8 cellular contexts compared by ENCODE assay signal in the genomic region with DNA sequence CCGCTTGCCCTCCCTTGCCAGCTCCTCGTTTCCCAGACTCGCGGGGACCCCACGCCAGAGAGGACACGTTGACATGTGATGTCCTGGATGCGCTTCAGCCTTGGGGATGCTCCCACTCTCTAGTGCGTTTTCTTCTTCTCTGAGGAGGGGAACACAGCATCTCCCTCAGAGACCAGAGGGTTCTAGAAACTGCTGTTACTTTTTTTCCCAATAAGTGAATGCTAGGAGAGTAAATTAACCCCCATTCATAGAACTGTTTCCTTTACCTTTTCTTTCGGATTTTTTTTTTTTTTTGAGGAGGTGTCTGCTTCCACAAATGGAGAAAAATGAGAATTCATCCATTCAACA. TPM values are rescaled to one million over a fixed set of nuclear protein-coding genes. Genes with fewer than 3 reads are reported as not detected.
DNase-seq lines count a peak whose midpoint lies in the region; ATAC-seq, FAIRE-seq and TF ChIP-seq lines count a peak whose summit lies in the region.

No MANE protein-coding gene starts in this region.

- H2AFZ ChIP-seq in K562 (ENCODE audit: low read depth, low read length), result no peak overlapping the region
- H2AFZ ChIP-seq in trophoblast cell (ENCODE audit: insufficient read depth, low read length, poor library complexity), result peak overlapping the region; percentile 57

- H3K27me3 ChIP-seq in K562 (ENCODE audit: control insufficient read depth in 2 of 2, insufficient read depth in 2 of 2, low read length in 2 of 2) (peaks cover 4 to 15% of the 10 kb centered on the region in 2 experiments; a peak in 2 of 5 replicates), left ventricle myocardium inferior (ENCODE audit: low read depth) (peaks cover 63% of the 10 kb centered on the region), trophoblast cell (ENCODE audit: insufficient read depth, low read length) (peaks cover 5% of the 10 kb centered on the region)

- 3% methylated on average over 9 of the region's 9 CpGs for WGBS in K562 (ENCODE audit: insufficient coverage, low coverage, missing lambda C conversion rate)
- WGBS in trophoblast cell (ENCODE audit: extremely low coverage, insufficient coverage, insufficient read length), result no CpG with 5 or more reads among the region's 9 CpGs

- POLR2A ChIA-PET in K562 (lab: Yijun Ruan, JAX), result no interaction called here

- FAIRE-seq in K562 (lab: Jason Lieb, UNC), result no peak

- TF ChIP-seq CTCF in K562 (IDR thresholded peaks at IDR 0.05 in 2 of 3, conservative IDR thresholded peaks at IDR 0.05 in 1 of 3; ENCODE audit: insufficient read depth in 2 of 3, low read depth in 1 of 3, low read length in 3 of 3), result no peak
- no peak for TF ChIP-seq CTCF in left ventricle myocardium inferior (IDR thresholded peaks at IDR 0.05; ENCODE audit: borderline replicate concordance)

- H2BK120ac ChIP-seq in trophoblast cell (ENCODE audit: insufficient read depth, low read length, poor library complexity), result no peak overlapping the region

- no peak for TF ChIP-seq POLR2A in K562 (conservative IDR thresholded peaks at IDR 0.05)

- H3K9me3 ChIP-seq in K562 (replicated peaks; ENCODE audit: control insufficient read depth, insufficient read depth, low read depth, low read length) (no peaks in the 10 kb centered on the region), left ventricle myocardium inferior (replicated peaks) (no peaks in the 10 kb centered on the region), trophoblast cell (ENCODE audit: insufficient read depth, low read depth, low read length) (no peaks in the 10 kb centered on the region)

- TF ChIP-seq EP300 in K562 (IDR thresholded peaks at IDR 0.05; ENCODE audit: low read length), result no peak

- H3K14ac ChIP-seq in trophoblast cell (ENCODE audit: low read length), result no peak overlapping the region

- H3K79me1 ChIP-seq in trophoblast cell (ENCODE audit: low read length), result no peaks in the 10 kb centered on the region

- H3K9me1 ChIP-seq in K562 (ENCODE audit: control insufficient read depth, insufficient read depth, low read length), result no peaks in the 10 kb centered on the region

- no peak overlapping the region for H3K4me3 ChIP-seq in K562
- H3K4me3 ChIP-seq in left ventricle myocardium inferior, result peak overlapping the region; percentile 76
- peak overlapping the region; percentile 78 for H3K4me3 ChIP-seq in trophoblast cell (ENCODE audit: low read depth, low read length)

- H3K9ac ChIP-seq in K562 (ENCODE audit: insufficient read depth in 1 of 2, low read depth in 2 of 2, low read length in 2 of 2) (no peak overlapping the region), trophoblast cell (ENCODE audit: low read length) (no peak overlapping the region)

- H3K27ac ChIP-seq in K562 (ENCODE audit: extremely low read depth, low read depth, low read length) (no peak overlapping the region), left ventricle myocardium inferior (replicated peaks) (peak overlapping the region; percentile 50), trophoblast cell (ENCODE audit: low read depth, low read length) (no peak overlapping the region)

- no peak for ATAC-seq in K562
- ATAC-seq in HG03354 (IDR thresholded peaks at IDR 0.05; ENCODE audit: poor library complexity, severe bottlenecking, unreplicated experiment), result no peak

- H3K4ac ChIP-seq in trophoblast cell (ENCODE audit: low read depth, low read length), result no peak overlapping the region

- intact Hi-C loops in K562 (cut with micrococcal nuclease), result no loop called here
- intact Hi-C loops in left ventricle myocardium inferior (cut with micrococcal nuclease), result no loop called here

- H3K4me2 ChIP-seq in K562 (ENCODE audit: insufficient read depth, low read length), result 0 out of 2 replicates have a peak overlapping the region, but pooled peaks have one; percentile 15
- peak overlapping the region; percentile 100 for H3K4me2 ChIP-seq in trophoblast cell (ENCODE audit: low read length)

- H3K79me2 ChIP-seq in K562 (ENCODE audit: control insufficient read depth, insufficient read depth, low read length) (no peaks in the 10 kb centered on the region), trophoblast cell (ENCODE audit: control insufficient read depth, insufficient read depth, low read length, poor library complexity) (no peaks in the 10 kb centered on the region)

- H3K23ac ChIP-seq in trophoblast cell (ENCODE audit: low read length), result no peak overlapping the region

- no peaks in the 10 kb centered on the region for H3K36me3 ChIP-seq in K562 (ENCODE audit: control insufficient read depth, insufficient read depth, low read length)
- no peaks in the 10 kb centered on the region for H3K36me3 ChIP-seq in left ventricle myocardium inferior
- H3K36me3 ChIP-seq in trophoblast cell (ENCODE audit: control insufficient read depth in 1 of 2, insufficient read depth in 2 of 2, low read length in 2 of 2), result no peaks in the 10 kb centered on the region

- no peaks in the 10 kb centered on the region for H4K20me1 ChIP-seq in K562 (replicated peaks; ENCODE audit: control insufficient read depth, insufficient read depth, low read length)

- DNase-seq in ELR (ENCODE audit: low read depth) (peak; percentile 11), K562 (ENCODE audit: extremely low read depth in 1 of 4, low spot score in 3 of 4) (no peak), left ventricle myocardium inferior (no peak), trophoblast cell (no peak), DMS153 (lab: John Stamatoyannopoulos, UW) (no peak), A172 (ENCODE audit: low spot score) (no peak), RPMI8226 (no peak)

- no peak overlapping the region for H2BK12ac ChIP-seq in trophoblast cell (ENCODE audit: low read length)

- H4K8ac ChIP-seq in trophoblast cell (ENCODE audit: low read depth, low read length), result no peak overlapping the region

- no peak overlapping the region for H4K91ac ChIP-seq in trophoblast cell (ENCODE audit: low read depth, low read length)

- no peak overlapping the region for H2AK5ac ChIP-seq in trophoblast cell (ENCODE audit: low read length)

- in situ Hi-C loops in K562 (cut with MboI), result no loop called here

- H3K18ac ChIP-seq in trophoblast cell (ENCODE audit: low read length), result no peak overlapping the region

- BruUV-seq in K562 (replicated peaks; lab: Mats Ljungman, UMichigan), result no TSS peak

- H2BK5ac ChIP-seq in trophoblast cell (ENCODE audit: low read depth, low read length, poor library complexity), result no peak overlapping the region

- no peak for TF ChIP-seq RAD21 in K562 (CRISPR knock-in tag; conservative IDR thresholded peaks at IDR 0.05 in 1 of 2, IDR thresholded peaks at IDR 0.05 in 1 of 2)

- no peak overlapping the region for H4K12ac ChIP-seq in trophoblast cell (ENCODE audit: low read depth, low read length)

- CTCF ChIA-PET in K562 (lab: Yijun Ruan, JAX; ENCODE audit: low intra/inter-chr PET ratio), result no interaction called here

- peaks cover 3 to 10% of the 10 kb centered on the region in 2 experiments; a peak in 3 of 5 replicates for H3K4me1 ChIP-seq in K562 (replicated peaks in 1 of 2; ENCODE audit: control insufficient read depth in 2 of 2, insufficient read depth in 2 of 2, low read length in 2 of 2)
- H3K4me1 ChIP-seq in left ventricle myocardium inferior, result peaks cover 22% of the 10 kb centered on the region
- peaks cover 2 to 3% of the 10 kb centered on the region in 2 experiments for H3K4me1 ChIP-seq in trophoblast cell (ENCODE audit: control insufficient read depth in 1 of 2, insufficient read depth in 2 of 2, low read length in 2 of 2)

TF ChIP-seq in K562, 482 proteins besides CTCF, POLR2A, EP300 and RAD21 (continues in another document):
- no peak for TF ChIP-seq MIER1 (IDR thresholded peaks at IDR 0.05; ENCODE audit: low read depth)
- TF ChIP-seq SNIP1 (IDR thresholded peaks at IDR 0.05; ENCODE audit: low read depth), result no peak
- TF ChIP-seq BRD4 (IDR thresholded peaks at IDR 0.05), result no peak
- TF ChIP-seq ZNF778 (CRISPR knock-in tag; IDR thresholded peaks at IDR 0.05), result no peak
- TF ChIP-seq NELFE (IDR thresholded peaks at IDR 0.05; ENCODE audit: insufficient read depth, insufficient read length), result no peak
- no peak for TF ChIP-seq HCFC1 (IDR thresholded peaks at IDR 0.05; ENCODE audit: low read depth, low read length)
- no peak for TF ChIP-seq BRF2 (IDR thresholded peaks at IDR 0.05; ENCODE audit: borderline replicate concordance, insufficient read depth, insufficient read length)

RNA-seq across cellular contexts. Expression of gene EFEMP1, which starts 0.4 kb away (rescaled TPM):
- 3.1 and 4.1 TPM in 2 replicates for total RNA-seq in K562 (2011; cell fraction: chromatin; rRNA removed; ENCODE audit: low replicate concordance)
- total RNA-seq in K562 (2011; cell fraction: nucleolus; rRNA removed), result 3.0 and 5.8 TPM in 2 replicates
- 2.4 and 3.3 TPM in 2 replicates for total RNA-seq in K562 (2011; cell fraction: nucleoplasm; rRNA removed)
- 0.16 and 0.32 TPM in 2 replicates for total RNA-seq in K562 (2014; rRNA removed)
- total RNA-seq in K562 (2014; rRNA removed; fragmentation: Illumina TruSeq; extraction: Trizol), result 0.19 and 0.22 TPM in 2 replicates
- total RNA-seq in K562 (2015; rRNA removed; fragmentation: Illumina TruSeq; extraction: Trizol), result 0.07 and 0.53 TPM in 2 replicates
- total RNA-seq in K562 (2021), result 0.82 and 0.83 TPM in 2 replicates
- 0.70 and 6.2 TPM in 2 replicates for polyA plus RNA-seq in K562 (2011; rRNA removed)
- polyA plus RNA-seq in K562 (2011; cell fraction: cytosol; rRNA removed), result 1.3 and 4.9 TPM in 2 replicates
- polyA plus RNA-seq in K562 (2011; cell fraction: nucleus; rRNA removed), result 0.53 and 4.8 TPM in 2 replicates
- 0.35 and 0.42 TPM in 2 replicates for polyA plus RNA-seq in K562 (2012)
- polyA plus RNA-seq in K562 (2014; fragmentation: Illumina TruSeq; extraction: Trizol), result 0.22 and 0.79 TPM in 2 replicates
- under 1 TPM; 0.15 to 0.22 TPM for polyA plus RNA-seq in K562 (2014; fragmentation: Nextera tagmentation; extraction: Ambion mirVana)
- 0.05 and 0.07 TPM in 2 replicates for polyA plus RNA-seq in K562 (2014; rRNA removed)
- polyA minus RNA-seq in K562 (2011; rRNA and poly(A)+ RNA removed), result 2.1 and 10.4 TPM in 2 replicates
- 4.9 TPM in 1 of 2 replicates, not detected in the other for polyA minus RNA-seq in K562 (2011; cell fraction: cytosol; rRNA and poly(A)+ RNA removed)
- polyA minus RNA-seq in K562 (2011; cell fraction: nucleus; rRNA and poly(A)+ RNA removed), result 1.4 and 3.9 TPM in 2 replicates
- 72.3 TPM for total RNA-seq in left ventricle myocardium inferior
- 6.6 and 7.5 TPM in 2 replicates for polyA plus RNA-seq in trophoblast cell (2013)
- 9.8 and 12.3 TPM in 2 replicates for total RNA-seq in A172 (2014; rRNA removed; shearing (Covaris generic))
